In the genomic region with DNA sequence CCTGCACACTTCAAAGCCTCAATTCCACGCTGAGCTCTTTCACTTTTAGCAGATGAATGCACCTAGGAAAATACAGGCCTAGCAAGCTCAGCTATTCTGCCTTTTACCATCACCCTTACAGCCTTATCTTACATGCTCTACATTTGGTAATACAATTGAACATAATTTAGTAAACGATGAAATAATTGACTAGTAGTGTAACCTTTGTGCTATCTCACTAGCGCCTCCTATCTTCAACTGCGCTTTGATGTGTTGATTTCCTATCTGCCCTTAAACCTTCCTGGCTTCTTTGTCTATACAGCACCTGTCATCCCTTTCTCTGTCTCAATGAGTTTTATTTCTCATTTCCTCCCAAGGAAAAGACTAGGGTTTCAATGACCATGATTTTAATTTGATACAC, we compare ENCODE assay signal across 13 cellular contexts.
DNase-seq lines count a peak whose midpoint lies in the region; ATAC-seq and TF ChIP-seq lines count a peak whose summit lies in the region.
"Had no signal": no experiment of that assay in that cellular context is flagged by ENCODE, and none has a peak within 500 bp of the region (broad histone marks: within the 10 kb centered on the region; RNA-seq: fewer than 3 reads in every experiment).

No MANE protein-coding gene starts in this region.

- TF ChIP-seq CTCF in GM12865 (IDR thresholded peaks at IDR 0.05; ENCODE audit: insufficient read depth, low read depth, low read length, missing control alignments): peak; percentile 33
- TF ChIP-seq CTCF in omental fat pad (IDR thresholded peaks at IDR 0.05): no peak

- ATAC-seq in GM21447 (IDR thresholded peaks at IDR 0.05; ENCODE audit: unreplicated experiment): peak; percentile 4
- ATAC-seq in HG03196 (IDR thresholded peaks at IDR 0.05; ENCODE audit: unreplicated experiment): peak; percentile 18
- no peak for ATAC-seq in omental fat pad (ENCODE audit: low FRiP score)
- no peak for ATAC-seq in HG03108 (IDR thresholded peaks at IDR 0.05; ENCODE audit: unreplicated experiment)
- no peak for ATAC-seq in HG03342 (IDR thresholded peaks at IDR 0.05; ENCODE audit: unreplicated experiment)
- ATAC-seq: natural killer cell treated with Interleukin-12 subunit alpha and Interleukin-12 subunit beta and Interleukin-15 and Interleukin-18, amount 100 ng/mL, for 72 hours had no signal

- DNase-seq in GM12865 (ENCODE audit: low read depth): peak; percentile 38
- peak; percentile 4 for DNase-seq in SW480 (ENCODE audit: low spot score)
- no peak for DNase-seq in NCI-H1105 treated with DMSO at 0.1 percent for 48 hours (lab: John Stamatoyannopoulos, UW)
- DNase-seq in omental fat pad (ENCODE audit: low spot score): no peak
- DNase-seq: activated naive CD4-positive, alpha-beta T cell treated with anti-CD3 and anti-CD28 coated beads for 36 hours; CD4-positive, CD25-positive, alpha-beta regulatory T cell; NCI-H748 treated with DMSO at 0.1 percent for 48 hours; testis had no signal

- peak overlapping the region; percentile 9; the same call in 1 of the 2 replicates for H3K4me3 ChIP-seq in GM12865 (ENCODE audit: low read depth, low read length)
- H3K4me3 ChIP-seq: testis had no signal

Comparison
In these comparisons a context has a peak if more than half of its experiments do, and no peak if none do; other contexts are left out.
1. DNase-seq: peak in GM12865 (single experiment) and SW480 (single experiment); none in NCI-H1105 treated with DMSO at 0.1 percent for 48 hours (single experiment) and omental fat pad (single experiment).
2. ATAC-seq: peak in GM21447 (single experiment) and HG03196 (single experiment); none in omental fat pad (single experiment), HG03108 (single experiment) and HG03342 (single experiment).